ENCODE assay signal across 23 cellular contexts in the genomic region with DNA sequence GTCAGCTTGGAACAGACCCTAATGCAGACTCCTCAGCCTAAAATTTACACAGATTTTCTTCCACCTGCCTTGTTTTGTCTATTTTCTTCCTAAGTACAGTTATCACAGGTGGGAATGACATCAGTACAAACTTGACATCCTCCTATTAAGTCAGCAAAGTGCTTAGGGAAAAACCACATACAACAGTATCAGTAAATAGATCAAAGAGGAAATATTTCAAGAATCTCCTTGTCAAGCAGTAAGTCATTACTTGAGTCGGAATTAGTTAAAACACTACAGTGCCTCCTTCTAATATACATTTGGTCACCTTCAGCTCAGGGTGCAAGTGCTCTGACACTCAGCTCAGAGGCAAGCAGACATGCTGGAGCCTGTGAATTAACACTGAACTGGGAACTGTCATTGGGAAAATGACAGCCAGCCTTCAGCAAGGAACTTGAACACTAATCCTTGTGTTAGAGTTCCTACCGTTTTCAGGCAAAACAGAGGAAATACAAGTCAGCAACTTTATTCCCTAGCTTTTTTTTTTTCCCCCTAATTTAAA.
DNase-seq lines count a peak whose midpoint lies in the region; ATAC-seq, FAIRE-seq and TF ChIP-seq lines count a peak whose summit lies in the region.
"Had no signal": no experiment of that assay in that cellular context is flagged by ENCODE, and none has a peak within 500 bp of the region (broad histone marks: within the 10 kb centered on the region; RNA-seq: fewer than 3 reads in every experiment).

No MANE protein-coding gene starts in this region.

- H3K79me1 ChIP-seq in mesendoderm (ENCODE audit: low read length), result no peaks in the 10 kb centered on the region

- no peaks in the 10 kb centered on the region for H3K27me3 ChIP-seq in PC-3 (ENCODE audit: low read length)
- H3K27me3 ChIP-seq in bronchial epithelial cell (ENCODE audit: control insufficient read depth, insufficient read depth, low read length), result no peaks in the 10 kb centered on the region
- no peaks in the 10 kb centered on the region for H3K27me3 ChIP-seq in mesendoderm (ENCODE audit: insufficient read depth, low read length, poor library complexity)
- no peaks in the 10 kb centered on the region for H3K27me3 ChIP-seq in ovary
- H3K27me3 ChIP-seq: MG63 had no signal

- H3K36me3 ChIP-seq in PC-3 (ENCODE audit: low read depth, low read length) (no peaks in the 10 kb centered on the region), bronchial epithelial cell (ENCODE audit: control insufficient read depth, insufficient read depth, low read length) (no peaks in the 10 kb centered on the region), mesendoderm (ENCODE audit: control insufficient read depth, insufficient read depth, low read length) (no peaks in the 10 kb centered on the region), ovary (no peaks in the 10 kb centered on the region)
- H3K36me3 ChIP-seq: MG63 had no signal

- H3K23ac ChIP-seq in mesendoderm (ENCODE audit: low read length), result no peak overlapping the region

- CTCF ChIA-PET in PC-3 (lab: Charles Lee), result no interaction called here

- H4K5ac ChIP-seq in mesendoderm (ENCODE audit: low read length), result no peak overlapping the region

- H2BK15ac ChIP-seq in mesendoderm (replicated peaks; ENCODE audit: low read depth), result no peak overlapping the region

- TF ChIP-seq CTCF in PC-3 (conservative IDR thresholded peaks at IDR 0.05; ENCODE audit: low read depth, low read length) (no peak), bronchial epithelial cell (IDR thresholded peaks at IDR 0.05; ENCODE audit: insufficient read depth, low read length, severe bottlenecking) (no peak), ovary (IDR thresholded peaks at IDR 0.05) (no peak)

- no peaks in the 10 kb centered on the region for H3K9me3 ChIP-seq in PC-3 (ENCODE audit: low read length)
- no peaks in the 10 kb centered on the region for H3K9me3 ChIP-seq in ovary
- H3K9me3 ChIP-seq: MG63 had no signal

- H3K4me2 ChIP-seq in PC-3 (ENCODE audit: low read length) (no peak overlapping the region), mesendoderm (ENCODE audit: low read length) (no peak overlapping the region)
- H3K4me2 ChIP-seq: PC-9 had no signal

- DNase-seq in A172 (ENCODE audit: low spot score) (peak; percentile 11), PC-3 (peak; percentile 5), bronchial epithelial cell (ENCODE audit: low read depth) (peak; percentile 18), mesendoderm (peak; percentile 39), ovary (no peak), NCI-H146 treated with DMSO at 0.1 percent for 48 hours (lab: John Stamatoyannopoulos, UW; ENCODE audit: unreplicated experiment) (no peak)
- DNase-seq: 8988T; CD8-positive, alpha-beta memory T cell; EL; Kasumi-1; MG63; NCI-H1417; NCI-H187; NCI-H446 treated with DMSO at 0.1 percent for 48 hours; NCI-H526 treated with DMSO at 0.1 percent for 48 hours; PC-9; SHP77 treated with DMSO at 0.1 percent for 48 hours had no signal

- FAIRE-seq in bronchial epithelial cell (lab: Jason Lieb, UNC), result no peak
- FAIRE-seq: GM19239 had no signal

- H3K18ac ChIP-seq in mesendoderm (ENCODE audit: low read length), result no peak overlapping the region

- H2BK120ac ChIP-seq in mesendoderm (ENCODE audit: low read depth, low read length), result no peak overlapping the region

- POLR2A ChIA-PET in PC-3 (lab: Charles Lee; ENCODE audit: unreplicated experiment), result no interaction called here

- H3K4ac ChIP-seq in mesendoderm (ENCODE audit: low read depth, low read length), result no peak overlapping the region

- H3K56ac ChIP-seq in mesendoderm (ENCODE audit: low read length), result no peak overlapping the region

- no peak overlapping the region for H2AK5ac ChIP-seq in mesendoderm (ENCODE audit: low read length)

- WGBS in mesendoderm (ENCODE audit: extremely low coverage, insufficient coverage, low lambda C conversion rate), result no CpG with 5 or more reads among the region's 2 CpGs
- WGBS in ovary, 3 donors, result 12 to 50% (median 27%) methylated on average over 2 of the region's 2 CpGs

- H3K79me2 ChIP-seq in PC-3 (ENCODE audit: low read length), result no peaks in the 10 kb centered on the region
- H3K79me2 ChIP-seq in mesendoderm (ENCODE audit: control insufficient read depth, insufficient read depth, low read length), result no peaks in the 10 kb centered on the region

- intact Hi-C loops in PC-3 (cut with micrococcal nuclease) (no loop called here), ovary (cut with DNase I) (no loop called here)

- no peaks in the 10 kb centered on the region for H3K9me2 ChIP-seq in PC-3 (replicated peaks; ENCODE audit: low read length)

- no peaks in the 10 kb centered on the region for H3F3A ChIP-seq in PC-3 (ENCODE audit: low read length, unreplicated experiment)

- H3K4me1 ChIP-seq in PC-3 (ENCODE audit: insufficient read depth, low read length), result peaks cover 46% of the 10 kb centered on the region
- H3K4me1 ChIP-seq in mesendoderm (ENCODE audit: control insufficient read depth, low read depth, low read length), result no peaks in the 10 kb centered on the region
- no peaks in the 10 kb centered on the region for H3K4me1 ChIP-seq in ovary (ENCODE audit: insufficient read depth)

- H2AFZ ChIP-seq in PC-3 (ENCODE audit: low read length), result no peak overlapping the region
- H2AFZ ChIP-seq: PC-9 had no signal

- TF ChIP-seq EP300 in ovary (IDR thresholded peaks at IDR 0.05), result no peak

- H3K4me3 ChIP-seq in PC-3 (ENCODE audit: low read length) (no peak overlapping the region), bronchial epithelial cell (ENCODE audit: low read depth, low read length) (no peak overlapping the region), mesendoderm (ENCODE audit: low read length) (no peak overlapping the region), ovary (no peak overlapping the region)
- H3K4me3 ChIP-seq: MG63, PC-9, SK-N-MC had no signal

- ATAC-seq in PC-3 (no peak), GM21786 (IDR thresholded peaks at IDR 0.05; ENCODE audit: unreplicated experiment) (no peak), HG02759 (IDR thresholded peaks at IDR 0.05; ENCODE audit: unreplicated experiment) (no peak)

- no peaks in the 10 kb centered on the region for H4K20me1 ChIP-seq in PC-3 (ENCODE audit: low read length)

- no peak overlapping the region for H2BK5ac ChIP-seq in mesendoderm (ENCODE audit: low read length)

- H3K9ac ChIP-seq in PC-3 (ENCODE audit: low read length) (no peak overlapping the region), mesendoderm (ENCODE audit: low read length) (no peak overlapping the region)

- no TSS peak for BruUV-seq in PC-3 (replicated peaks; lab: Mats Ljungman, UMichigan)

- TF ChIP-seq POLR2A in ovary (IDR thresholded peaks at IDR 0.05), result no peak

- H4K8ac ChIP-seq in mesendoderm (ENCODE audit: low read depth, low read length), result no peak overlapping the region

- H3K27ac ChIP-seq in PC-3 (ENCODE audit: low read length), result no peak overlapping the region
- no peak overlapping the region for H3K27ac ChIP-seq in mesendoderm (ENCODE audit: low read depth, low read length)
- no peak overlapping the region for H3K27ac ChIP-seq in ovary
- H3K27ac ChIP-seq: C4-2B, PC-9, RWPE1, SK-N-MC had no signal

Comparison
In these comparisons a context has a peak if more than half of its experiments do, and no peak if none do; other contexts are left out.
1. DNase-seq: peak in A172 (single experiment), PC-3 (single experiment), bronchial epithelial cell (single experiment) and mesendoderm (single experiment); none in ovary (0 of 5) and NCI-H146 treated with DMSO at 0.1 percent for 48 hours (single experiment).